ENCODE assay signal across 11 cellular contexts in genomic region chr5:169979871-169980270, GRCh38. TPM values are rescaled to one million over a fixed set of nuclear protein-coding genes. Genes with fewer than 3 reads are reported as not detected.
A peak's percentile ranks its signal among the peaks of the same experiment; 100 is the strongest.
DNase-seq lines count a peak whose midpoint lies in the region; ATAC-seq, FAIRE-seq and TF ChIP-seq lines count a peak whose summit lies in the region.
"Had no signal": no experiment of that assay in that cellular context is flagged by ENCODE, and none has a peak within 500 bp of the region (broad histone marks: within the 10 kb centered on the region; RNA-seq: fewer than 3 reads in every experiment).

No MANE protein-coding gene starts in this region.

- H2AK9ac ChIP-seq in IMR-90 (replicated peaks; ENCODE audit: low read depth, low read length, poor library complexity), result peak overlapping the region; percentile 31

- in situ Hi-C loops in IMR-90 (cut with MboI; ENCODE audit: low sequenced_read_pairs), result loop anchor here (5.0 kb wide), 1 partner anchor 278 kb away; no protein-coding TSS in a partner anchor

- intact Hi-C loops in IMR-90 (cut with micrococcal nuclease), result loop anchor here (1.0 to 2.0 kb wide), 5 partner anchors 91 to 395 kb away; no protein-coding TSS in a partner anchor
- intact Hi-C loops in esophagus squamous epithelium (cut with DNase I), result loop anchor here (10.0 kb wide), 1 partner anchor 275 kb away; no protein-coding TSS in a partner anchor

- H4K20me1 ChIP-seq in IMR-90 (ENCODE audit: insufficient read depth, low read length) (no peaks in the 10 kb centered on the region), H1 (replicated peaks in 1 of 2; ENCODE audit: control insufficient read depth in 1 of 2, insufficient read depth in 2 of 2, low read length in 2 of 2) (no peaks in the 10 kb centered on the region)

- H3K27me3 ChIP-seq in IMR-90 (ENCODE audit: control insufficient read depth, insufficient read depth, low read length), result no peaks in the 10 kb centered on the region
- peaks cover 1 to 14% (median 12%) of the 10 kb centered on the region in 4 experiments for H3K27me3 ChIP-seq in H1 (replicated peaks in 1 of 4; ENCODE audit: control insufficient read depth in 3 of 4, extremely low read depth in 1 of 4, insufficient read depth in 3 of 4, low read length in 3 of 4)
- peaks cover 0 to 40% (median 0%) of the 10 kb centered on the region in 4 donors for H3K27me3 ChIP-seq in esophagus squamous epithelium

- H4K8ac ChIP-seq in IMR-90 (ENCODE audit: low read depth in 2 of 2, low read length in 2 of 2) (peak overlapping the region; percentile 33 to 84), H1 (ENCODE audit: extremely low read depth, insufficient read depth, low read length) (no peak overlapping the region)

- FAIRE-seq in A549 (lab: Jason Lieb, UNC) (no peak), H1 (lab: Jason Lieb, UNC) (no peak)

- H3K23me2 ChIP-seq in H1 (ENCODE audit: low read depth, low read length), result peaks cover 2% of the 10 kb centered on the region; the same call in 1 of the 2 replicates

- no peaks in the 10 kb centered on the region for H3K79me2 ChIP-seq in H1 (ENCODE audit: control insufficient read depth in 1 of 2, insufficient read depth in 2 of 2, low read length in 2 of 2)

- peaks cover 3% of the 10 kb centered on the region for H3K9me1 ChIP-seq in IMR-90 (ENCODE audit: insufficient read depth, low read length)

- H3K27ac ChIP-seq in A549 (peak overlapping the region; percentile 34 to 72; a peak in 5 of 6 replicates), IMR-90 (ENCODE audit: insufficient read depth, low read length) (peak overlapping the region; percentile 85), H1 (ENCODE audit: low read depth, low read length) (no peak overlapping the region), mesodermal cell (ENCODE audit: low read depth, low read length, severe bottlenecking) (peak overlapping the region; percentile 58), esophagus squamous epithelium (no peak overlapping the region)

- H3K79me1 ChIP-seq in IMR-90 (ENCODE audit: low read depth in 1 of 2, low read length in 2 of 2), result peaks cover 8 to 49% of the 10 kb centered on the region in 2 experiments; a peak in 3 of 4 replicates
- no peaks in the 10 kb centered on the region for H3K79me1 ChIP-seq in H1 (ENCODE audit: low read depth, low read length)

- peak overlapping the region; percentile 11; the same call in 1 of the 3 replicates for H2BK15ac ChIP-seq in IMR-90 (ENCODE audit: low read depth, low read length)
- no peak overlapping the region for H2BK15ac ChIP-seq in H1 (ENCODE audit: low read length)

- H3K4me3 ChIP-seq in A549, result peak overlapping the region; percentile 38
- H3K4me3 ChIP-seq in IMR-90 (ENCODE audit: insufficient read depth, low read depth, low read length), result peak overlapping the region; percentile 66
- peak overlapping the region; percentile 11 to 55 (median 32); a peak in 6 of 8 replicates for H3K4me3 ChIP-seq in H1 (ENCODE audit: extremely low read depth in 1 of 4, insufficient read depth in 2 of 4, low read depth in 3 of 4, low read length in 4 of 4)
- H3K4me3 ChIP-seq in mesodermal cell (ENCODE audit: extremely low read depth, insufficient read depth, low read length, poor library complexity, severe bottlenecking), result peak overlapping the region; percentile 49
- H3K4me3 ChIP-seq in esophagus squamous epithelium, result peak overlapping the region in 1 of 4 donors; percentile 45

- TF ChIP-seq RAD21 in A549 (conservative IDR thresholded peaks at IDR 0.05 in 1 of 2, IDR thresholded peaks at IDR 0.05 in 1 of 2), result no peak
- no peak for TF ChIP-seq RAD21 in IMR-90 (IDR thresholded peaks at IDR 0.05; ENCODE audit: low read length)
- no peak for TF ChIP-seq RAD21 in H1 (IDR thresholded peaks at IDR 0.05 in 1 of 2, conservative IDR thresholded peaks at IDR 0.05 in 1 of 2; ENCODE audit: low read depth in 2 of 2, low read length in 2 of 2)

- H2AFZ ChIP-seq in IMR-90 (replicated peaks; ENCODE audit: low read length, poor library complexity), result peak overlapping the region; percentile 86
- no peak overlapping the region for H2AFZ ChIP-seq in H1 (ENCODE audit: low read length)

- H3K9ac ChIP-seq in IMR-90 (ENCODE audit: low read depth, low read length), result peak overlapping the region; percentile 91
- H3K9ac ChIP-seq in H1 (replicated peaks in 1 of 4; ENCODE audit: extremely low read depth in 1 of 4, low read depth in 3 of 4, low read length in 3 of 4), result no peak overlapping the region

- no peak for DNase-seq in A549 (ENCODE audit: low read depth in 1 of 2, low spot score in 1 of 2)
- DNase-seq in IMR-90, result peak; percentile 28
- no peak for DNase-seq in H1 (ENCODE audit: low read depth in 1 of 2, low spot score in 2 of 2)
- no peak for DNase-seq in DMS79 treated with DMSO at 0.1 percent for 48 hours (lab: John Stamatoyannopoulos, UW)
- DNase-seq in esophagus squamous epithelium (lab: John Stamatoyannopoulos, UW), result no peak

- H3K36me3 ChIP-seq in IMR-90 (ENCODE audit: control insufficient read depth, insufficient read depth, low read length), result no peaks in the 10 kb centered on the region
- no peaks in the 10 kb centered on the region for H3K36me3 ChIP-seq in H1 (ENCODE audit: control insufficient read depth in 2 of 4, insufficient read depth in 4 of 4, low read length in 3 of 4)
- H3K36me3 ChIP-seq in mesodermal cell (ENCODE audit: control insufficient read depth, insufficient read depth, low read length), result no peaks in the 10 kb centered on the region
- H3K36me3 ChIP-seq in esophagus squamous epithelium, result no peaks in the 10 kb centered on the region
- H3K36me3 ChIP-seq: BE2C had no signal

- H2BK12ac ChIP-seq in H1 (ENCODE audit: low read depth, low read length), result peak overlapping the region; percentile 45; the same call in 1 of the 2 replicates

- H3K9me3 ChIP-seq in A549 (no peaks in the 10 kb centered on the region), IMR-90 (ENCODE audit: control insufficient read depth, insufficient read depth, low read length) (no peaks in the 10 kb centered on the region), H1 (ENCODE audit: insufficient read depth in 2 of 2, low read depth in 1 of 2, low read length in 1 of 2) (no peaks in the 10 kb centered on the region), mesodermal cell (ENCODE audit: control insufficient read depth, low read length) (no peaks in the 10 kb centered on the region), esophagus squamous epithelium (no peaks in the 10 kb centered on the region)
- H3K9me3 ChIP-seq: BE2C had no signal

- TF ChIP-seq EP300 in A549 (IDR thresholded peaks at IDR 0.05) (no peak), H1 (IDR thresholded peaks at IDR 0.05; ENCODE audit: borderline replicate concordance in 1 of 2, low read depth in 2 of 2, low read length in 2 of 2) (no peak)

- H2BK20ac ChIP-seq in IMR-90 (ENCODE audit: low read depth, low read length) (peak overlapping the region; percentile 82), H1 (ENCODE audit: low read length) (no peak overlapping the region)

- peak overlapping the region; percentile 74 for H3K4me2 ChIP-seq in A549
- H3K4me2 ChIP-seq in IMR-90 (ENCODE audit: low read depth, low read length), result peak overlapping the region; percentile 98
- peak overlapping the region; percentile 76 to 91 for H3K4me2 ChIP-seq in H1 (ENCODE audit: insufficient read depth in 1 of 2, low read depth in 2 of 2, low read length in 2 of 2)

- TF ChIP-seq CTCF in A549 (IDR thresholded peaks at IDR 0.05) (no peak), IMR-90 (conservative IDR thresholded peaks at IDR 0.05; ENCODE audit: low read depth, low read length) (no peak), H1 (IDR thresholded peaks at IDR 0.05; ENCODE audit: control extremely low read depth in 1 of 3, insufficient read depth in 1 of 3, low read depth in 1 of 3, low read length in 3 of 3) (no peak), esophagus squamous epithelium (IDR thresholded peaks at IDR 0.05) (no peak)

- H2BK120ac ChIP-seq in IMR-90 (ENCODE audit: low read depth, low read length), result peak overlapping the region; percentile 92
- no peak overlapping the region for H2BK120ac ChIP-seq in H1 (replicated peaks; ENCODE audit: low read depth, low read length)

- H4K91ac ChIP-seq in IMR-90 (ENCODE audit: insufficient read depth, low read depth, low read length), result peak overlapping the region; percentile 74
- no peak overlapping the region for H4K91ac ChIP-seq in H1 (replicated peaks; ENCODE audit: insufficient read length, low read length)

- peak; percentile 17 to 23; a peak in 4 of 6 replicates for ATAC-seq in A549
- ATAC-seq in IMR-90 (ENCODE audit: low read depth), result peak; percentile 13
- no peak for ATAC-seq in HG03039 (IDR thresholded peaks at IDR 0.05; ENCODE audit: unreplicated experiment)
- ATAC-seq in GM19328 (IDR thresholded peaks at IDR 0.05; ENCODE audit: unreplicated experiment), result no peak

- dilution Hi-C loops in IMR-90 (cut with HindIII; ENCODE audit: low sequenced_read_pairs, unreplicated experiment), result no loop called here

- 17% methylated on average over 3 of the region's 3 CpGs for WGBS in A549 (ENCODE audit: missing lambda C conversion rate)
- no CpG with 5 or more reads among the region's 3 CpGs for WGBS in IMR-90 (ENCODE audit: extremely low coverage in 2 of 2, insufficient read length in 1 of 2), 2 experiments
- 11% methylated on average over 3 of the region's 3 CpGs; no CpG with 5 or more reads in 1 of the 2 experiments for WGBS in H1 (ENCODE audit: extremely low coverage in 1 of 2, insufficient coverage in 1 of 2, insufficient read length in 1 of 2, insufficient replicate concordance in 2 of 2, low coverage in 1 of 2, low lambda C conversion rate in 2 of 2, missing lambda C conversion rate in 1 of 2), 2 experiments
- WGBS in mesodermal cell (ENCODE audit: insufficient coverage in 2 of 2), 2 experiments, result 7 to 17% methylated on average over 3 of the region's 3 CpGs
- WGBS in esophagus squamous epithelium, 2 donors, result 14 to 26% methylated on average over 3 of the region's 3 CpGs

- H3K23ac ChIP-seq in IMR-90 (ENCODE audit: low read depth, low read length) (peak overlapping the region; percentile 83), H1 (ENCODE audit: insufficient read length) (no peak overlapping the region)

- H3K18ac ChIP-seq in IMR-90 (ENCODE audit: low read depth, low read length), result peak overlapping the region; percentile 95
- H3K18ac ChIP-seq in H1 (ENCODE audit: extremely low read depth, low read length), result no peak overlapping the region

- peak overlapping the region; percentile 94 for H3K14ac ChIP-seq in IMR-90 (replicated peaks; ENCODE audit: low read depth, low read length)
- no peak overlapping the region for H3K14ac ChIP-seq in H1 (ENCODE audit: insufficient read length)

- H3K56ac ChIP-seq in IMR-90 (ENCODE audit: extremely low read depth, insufficient read depth, low read length) (peak overlapping the region; percentile 97), H1 (replicated peaks; ENCODE audit: insufficient read length, low read depth, low read length) (no peak overlapping the region)

- H3K4ac ChIP-seq in IMR-90 (ENCODE audit: low read depth, low read length) (peak overlapping the region; percentile 89), H1 (replicated peaks; ENCODE audit: insufficient read length, low read depth, low read length) (no peak overlapping the region)

- BruUV-seq in IMR-90 (replicated peaks; lab: Mats Ljungman, UMichigan), result TSS peak; percentile 64

- H2AK5ac ChIP-seq in IMR-90 (ENCODE audit: low read depth, low read length), result 0 out of 2 replicates have a peak overlapping the region, but pooled peaks have one; percentile 57
- no peak overlapping the region for H2AK5ac ChIP-seq in H1 (ENCODE audit: low read depth, low read length)

- H3K4me1 ChIP-seq in A549 (peaks cover 18% of the 10 kb centered on the region), IMR-90 (ENCODE audit: control insufficient read depth, insufficient read depth, low read length) (peaks cover 21% of the 10 kb centered on the region), H1 (replicated peaks in 1 of 4; ENCODE audit: control insufficient read depth in 3 of 4, insufficient read depth in 4 of 4, low read length in 3 of 4) (peaks cover 10 to 30% (median 21%) of the 10 kb centered on the region in 4 experiments), mesodermal cell (ENCODE audit: control insufficient read depth, insufficient read depth, low read length, poor library complexity, severe bottlenecking) (peaks cover 22% of the 10 kb centered on the region), esophagus squamous epithelium (peaks cover 0 to 5% (median 4%) of the 10 kb centered on the region in 3 donors)
- H3K4me1 ChIP-seq: BE2C had no signal

- H2BK5ac ChIP-seq in IMR-90 (ENCODE audit: low read depth, low read length, poor library complexity, severe bottlenecking) (peak overlapping the region; percentile 89), H1 (ENCODE audit: low read depth, low read length) (no peak overlapping the region)

- POLR2A ChIA-PET in A549 (lab: Yijun Ruan, JAX) (interaction anchor here (0.8 to 1.8 kb wide), 3 partner anchors 273 to 396 kb away, joined by 3 to 10 read pairs (median 8); partner anchors contain the start of gene SPDL1), IMR-90 (lab: Charles Lee; ENCODE audit: unreplicated experiment) (interaction anchor here (0.5 to 0.6 kb wide), 2 partner anchors 12 to 308 kb away, joined by 3 read pairs; no protein-coding TSS in a partner anchor), H1 (lab: Charles Lee; ENCODE audit: partially characterized antibody) (no interaction called here)

- CTCF ChIA-PET in A549 (lab: Yijun Ruan, JAX), result interaction anchor here (0.6 to 3.0 kb wide), 109 partner anchors 9 to 1299 kb away, joined by 3 to 59 read pairs (median 5); partner anchors contain the start of gene SPDL1
- CTCF ChIA-PET in IMR-90 (lab: Yijun Ruan, JAX), result interaction anchor here (0.8 to 2.7 kb wide), 50 partner anchors 8 to 537 kb away, joined by 3 to 117 read pairs (median 5); no protein-coding TSS in a partner anchor
- CTCF ChIA-PET in H1 (lab: Charles Lee; ENCODE audit: partially characterized antibody), result interaction anchor here (0.7 to 3.2 kb wide), 80 partner anchors 8 to 385 kb away, joined by 3 to 40 read pairs (median 5); no protein-coding TSS in a partner anchor

- TF ChIP-seq POLR2A in A549 (IDR thresholded peaks at IDR 0.05; ENCODE audit: low read length) (no peak), IMR-90 (IDR thresholded peaks at IDR 0.05; ENCODE audit: low read depth, low read length) (no peak; the same call in 1 of the 2 replicates), H1 (IDR thresholded peaks at IDR 0.05; ENCODE audit: control extremely low read depth in 1 of 2, low read depth in 2 of 2, low read length in 2 of 2) (no peak), esophagus squamous epithelium (IDR thresholded peaks at IDR 0.05) (no peak)

- H4K5ac ChIP-seq in IMR-90 (ENCODE audit: low read depth, low read length), result peak overlapping the region; percentile 76; the same call in 1 of the 2 replicates
- no peak overlapping the region for H4K5ac ChIP-seq in H1 (ENCODE audit: insufficient read length, low read depth, low read length)

RNA-seq across cellular contexts. Expression of gene INSYN2B, which starts 0.4 kb away (rescaled TPM):
- 0.26 and 0.38 TPM in 2 replicates for polyA plus RNA-seq in A549 (2011; rRNA removed)
- 0.16 and 0.26 TPM in 2 replicates for polyA plus RNA-seq in A549 (2012; cell fraction: cytosol; rRNA removed)
- 0.17 and 0.18 TPM in 2 replicates for polyA plus RNA-seq in A549 (2012; cell fraction: nucleus; rRNA removed)
- 0.41 to 0.46 TPM (median 0.45 TPM) in 3 replicates for polyA plus RNA-seq in A549 (2017; fragmentation: RNase III; extraction: RNeasy Plus Mini Kit Qiagen cat#74134 plus additional on column Dnase treatment)
- 0.39 and 1.0 TPM in 2 replicates for polyA minus RNA-seq in A549 (2011; rRNA and poly(A)+ RNA removed)
- 33.5 and 43.6 TPM in 2 replicates for total RNA-seq in IMR-90 (2012; rRNA removed)
- polyA plus RNA-seq in IMR-90 (2012; rRNA removed), result 9.1 TPM in 2 replicates
- 2.8 TPM in 2 replicates for polyA plus RNA-seq in IMR-90 (2012; cell fraction: cytosol; rRNA removed)
- 3.5 and 8.2 TPM in 2 replicates for polyA plus RNA-seq in IMR-90 (2012; cell fraction: nucleus; rRNA removed; ENCODE audit: low replicate concordance)
- total RNA-seq in H1 (2021; fragmentation: NEBNext Ultra II Directional; extraction: Animal tissue kit (Norgen Biotek cat#: 25700)), result not detected in 2 replicates
- polyA plus RNA-seq in H1 (2011; rRNA removed), result not detected in 2 replicates
- not detected for polyA plus RNA-seq in H1 (2011; cell fraction: cytosol; rRNA removed)
- 0.03 TPM for polyA plus RNA-seq in H1 (2011; cell fraction: nucleus; rRNA removed)
- polyA plus RNA-seq in H1 (2012, experiment 1 of 2), result not detected in 4 replicates
- not detected for polyA plus RNA-seq in H1 (2012, experiment 2 of 2)
- polyA plus RNA-seq in H1 (2013, experiment 1 of 2), result 0.02 TPM
- 0.02 TPM for polyA plus RNA-seq in H1 (2013, experiment 2 of 2)
- not detected in 2 replicates for polyA minus RNA-seq in H1 (2011; rRNA and poly(A)+ RNA removed)
- not detected for polyA minus RNA-seq in H1 (2011; cell fraction: cytosol; rRNA and poly(A)+ RNA removed)
- polyA minus RNA-seq in H1 (2011; cell fraction: nucleus; rRNA and poly(A)+ RNA removed), result not detected
- polyA plus RNA-seq in mesodermal cell (2013, experiment 1 of 2), result 8.0 TPM
- 7.0 TPM for polyA plus RNA-seq in mesodermal cell (2013, experiment 2 of 2)
- total RNA-seq in esophagus squamous epithelium, result under 1 TPM in 1 of 4 donors, not detected in 3; 0.09 TPM
- total RNA-seq: activated CD4-positive, alpha-beta T cell treated with anti-CD3 and anti-CD28 coated beads, Interleukin-2, amount 10 ng/mL, durations not matched to agents 24 days and 14 days; H7 had no signal

Comparison
In these comparisons a context has a peak if more than half of its experiments do, and no peak if none do; other contexts are left out.
1. ATAC-seq: peak in A549 (2 of 2) and IMR-90 (single experiment); none in HG03039 (single experiment) and GM19328 (single experiment).
2. H3K27ac ChIP-seq: peak in A549 (2 of 2), IMR-90 (single experiment) and mesodermal cell (single experiment); none in H1 (single experiment) and esophagus squamous epithelium (0 of 4).
3. RNA of gene INSYN2B, which starts 0.4 kb away (total RNA-seq): 33.5 to 43.6 TPM in IMR-90; not detected in H1 and 0.09 TPM in esophagus squamous epithelium; every median in the first group is over 10 times any median in the second.
4. Peak in every context shown above with its lines, with median percentiles within 50 percentile points of each other: H3K4me2 ChIP-seq.